ENCODE assay signal across 9 cellular contexts in the genomic region with DNA sequence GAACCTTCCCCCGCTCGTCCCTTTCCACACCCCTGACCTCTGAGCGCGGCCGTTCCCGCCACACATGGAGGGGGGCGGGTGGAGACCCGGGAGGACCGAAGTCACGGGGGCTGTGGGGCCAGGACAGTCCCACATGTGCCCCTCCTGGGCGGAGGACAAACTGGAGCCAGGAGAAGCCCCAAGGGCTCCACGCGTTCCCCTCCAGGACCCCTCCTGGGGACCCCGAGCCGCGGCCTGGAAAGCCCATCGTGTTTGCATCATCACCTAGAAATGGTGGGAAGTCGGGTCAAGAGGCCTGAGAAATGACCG. TPM values are rescaled to one million over a fixed set of nuclear protein-coding genes. Genes with fewer than 3 reads are reported as not detected.
A peak's percentile ranks its signal among the peaks of the same experiment; 100 is the strongest.
DNase-seq lines count a peak whose midpoint lies in the region; ATAC-seq and TF ChIP-seq lines count a peak whose summit lies in the region.
"Had no signal": no experiment of that assay in that cellular context is flagged by ENCODE, and none has a peak within 500 bp of the region (broad histone marks: within the 10 kb centered on the region; RNA-seq: fewer than 3 reads in every experiment).

No MANE protein-coding gene starts in this region.

- CTCF ChIA-PET in AG04449 (lab: Yijun Ruan, JAX), result interaction anchor here (1.0 to 6.8 kb wide), 3 partner anchors 10 to 58 kb away, joined by 3 to 57 read pairs (median 10); no protein-coding TSS in a partner anchor

- ATAC-seq in GM19455 (IDR thresholded peaks at IDR 0.05; ENCODE audit: unreplicated experiment) (no peak), GM19395 (IDR thresholded peaks at IDR 0.05; ENCODE audit: unreplicated experiment) (no peak), GM21367 (IDR thresholded peaks at IDR 0.05; ENCODE audit: unreplicated experiment) (no peak)

- H3K9me2 ChIP-seq in neural cell (ENCODE audit: insufficient read depth, low read length), result no peaks in the 10 kb centered on the region

- POLR2A ChIA-PET in AG04449 (lab: Yijun Ruan, JAX), result no interaction called here

- no peaks in the 10 kb centered on the region for H4K20me1 ChIP-seq in neural cell (ENCODE audit: insufficient read depth)

- no peak for TF ChIP-seq CTCF in AG04449 (IDR thresholded peaks at IDR 0.05; ENCODE audit: insufficient read depth, low read length, missing control alignments)
- TF ChIP-seq CTCF in neural cell (IDR thresholded peaks at IDR 0.05; ENCODE audit: poor library complexity, severe bottlenecking), result no peak

- TF ChIP-seq RAD21 in neural cell (conservative IDR thresholded peaks at IDR 0.05), result no peak

- H3K36me3 ChIP-seq in HUES64 (ENCODE audit: insufficient read depth, low read length) (no peaks in the 10 kb centered on the region), neural cell (ENCODE audit: insufficient read depth, low read length) (no peaks in the 10 kb centered on the region)

- no peak for TF ChIP-seq EP300 in neural cell (conservative IDR thresholded peaks at IDR 0.05; ENCODE audit: poor library complexity, severe bottlenecking)

- peaks cover 10% of the 10 kb centered on the region for H3K4me1 ChIP-seq in HUES64 (ENCODE audit: insufficient read depth, low read length)

- no peak for DNase-seq in AG04449 (ENCODE audit: low read depth, low spot score)
- DNase-seq in NCI-H2196 (lab: John Stamatoyannopoulos, UW; ENCODE audit: unreplicated experiment), result no peak
- DNase-seq: NCI-H1105 treated with DMSO at 0.1 percent for 48 hours had no signal

- H3K27ac ChIP-seq in HUES64 (ENCODE audit: low read depth, low read length), result no peak overlapping the region
- peak overlapping the region; percentile 79 for H3K27ac ChIP-seq in cingulate gyrus (ENCODE audit: low read depth, low read length)
- no peak overlapping the region for H3K27ac ChIP-seq in neural cell (ENCODE audit: low read length)

- 16% methylated on average over 19 of the region's 19 CpGs for WGBS in HUES64

- H2AFZ ChIP-seq in neural cell (ENCODE audit: low read depth, low read length), result peak overlapping the region; percentile 25

- H3K4me3 ChIP-seq in AG04449 (ENCODE audit: low read depth, low read length) (peak overlapping the region; percentile 74), HUES64 (ENCODE audit: low read length) (peak overlapping the region; percentile 52), neural cell (ENCODE audit: low read length) (peak overlapping the region; percentile 93)

- H3F3A ChIP-seq in neural cell (ENCODE audit: insufficient read depth, low read length, poor library complexity, severe bottlenecking), result no peaks in the 10 kb centered on the region

- H3K9ac ChIP-seq in HUES64 (ENCODE audit: low read depth, low read length), result peak overlapping the region; percentile 26; the same call in 1 of the 2 replicates
- peak overlapping the region; percentile 68 for H3K9ac ChIP-seq in neural cell (ENCODE audit: low read length)

- no peaks in the 10 kb centered on the region for H3K79me2 ChIP-seq in neural cell (replicated peaks; ENCODE audit: insufficient read depth, low read length)

- H3K27me3 ChIP-seq in HUES64 (ENCODE audit: insufficient read depth, low read length), result peaks cover 37% of the 10 kb centered on the region
- H3K27me3 ChIP-seq in neural cell (ENCODE audit: insufficient read depth, low read depth, low read length), result no peaks in the 10 kb centered on the region

- H3K9me3 ChIP-seq in HUES64 (ENCODE audit: insufficient read depth, low read depth, low read length) (no peaks in the 10 kb centered on the region), neural cell (ENCODE audit: low read length) (no peaks in the 10 kb centered on the region)

- H3K4me2 ChIP-seq in neural cell (ENCODE audit: low read length), result peak overlapping the region; percentile 51

TF ChIP-seq in neural cell, 6 proteins besides CTCF, POLR2A, EP300 and RAD21:
- TF ChIP-seq MXI1 (conservative IDR thresholded peaks at IDR 0.05; ENCODE audit: poor library complexity, severe bottlenecking) (no peak), EZH2 (IDR thresholded peaks at IDR 0.05; ENCODE audit: borderline replicate concordance, insufficient read depth, low read length, poor library complexity, severe bottlenecking) (no peak), TAF1 (IDR thresholded peaks at IDR 0.05; ENCODE audit: low read depth) (no peak), SMC3 (conservative IDR thresholded peaks at IDR 0.05; ENCODE audit: poor library complexity) (no peak), REST (IDR thresholded peaks at IDR 0.05; ENCODE audit: borderline replicate concordance) (no peak), POLR2AphosphoS5 (IDR thresholded peaks at IDR 0.05) (no peak)
TF ChIP-seq in neural cell: peak in this region for 0.

RNA-seq across cellular contexts. Expression of gene ABR, which starts 0.6 kb away (rescaled TPM):
- 21.9 TPM for polyA plus RNA-seq in HUES64 (2013, experiment 1 of 2)
- polyA plus RNA-seq in HUES64 (2013, experiment 2 of 2), result 25.4 TPM
- 34.5 and 45.2 TPM in 2 replicates for polyA plus RNA-seq in neural cell
- 79.5 and 103 TPM in 2 replicates for polyA minus RNA-seq in neural cell
